ENCODE assay signal across 1 cellular context in the genomic region with DNA sequence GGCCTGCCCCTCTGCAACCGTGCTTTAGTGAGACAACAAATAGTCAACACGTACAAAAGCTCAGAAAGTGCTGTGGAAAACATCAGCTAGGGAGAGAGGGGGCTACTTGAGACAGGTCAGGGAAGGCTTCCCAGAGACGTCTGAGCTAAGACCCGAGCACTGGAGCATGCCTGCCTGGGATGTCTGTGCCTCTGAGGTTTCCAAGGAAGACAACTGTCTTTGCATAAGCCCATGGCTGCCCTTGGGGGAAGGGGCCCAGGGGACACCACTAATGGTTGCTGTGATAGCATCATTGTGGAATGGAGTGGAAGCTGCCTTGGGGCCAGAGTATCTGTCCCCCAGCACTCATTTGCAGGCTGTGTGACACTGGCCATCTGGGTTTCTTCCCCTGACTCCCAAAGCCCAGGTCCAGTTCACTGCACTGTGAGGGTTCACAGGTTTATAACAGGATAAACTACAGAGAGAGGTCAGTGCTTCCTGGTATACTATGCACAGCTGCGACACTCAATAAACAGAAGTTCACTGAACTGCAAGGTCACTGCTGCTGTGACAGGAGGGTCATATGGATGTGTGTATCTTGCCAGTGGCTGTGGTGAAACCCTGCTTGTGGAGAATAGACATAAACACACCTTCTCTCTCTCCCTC.
TF ChIP-seq lines count a peak whose summit lies in the region.

No MANE protein-coding gene starts in this region.

TF ChIP-seq in HepG2, 621 proteins besides CTCF, POLR2A, EP300 and RAD21 (continued from another document and continues in another):
- TF ChIP-seq, protein P1, sequence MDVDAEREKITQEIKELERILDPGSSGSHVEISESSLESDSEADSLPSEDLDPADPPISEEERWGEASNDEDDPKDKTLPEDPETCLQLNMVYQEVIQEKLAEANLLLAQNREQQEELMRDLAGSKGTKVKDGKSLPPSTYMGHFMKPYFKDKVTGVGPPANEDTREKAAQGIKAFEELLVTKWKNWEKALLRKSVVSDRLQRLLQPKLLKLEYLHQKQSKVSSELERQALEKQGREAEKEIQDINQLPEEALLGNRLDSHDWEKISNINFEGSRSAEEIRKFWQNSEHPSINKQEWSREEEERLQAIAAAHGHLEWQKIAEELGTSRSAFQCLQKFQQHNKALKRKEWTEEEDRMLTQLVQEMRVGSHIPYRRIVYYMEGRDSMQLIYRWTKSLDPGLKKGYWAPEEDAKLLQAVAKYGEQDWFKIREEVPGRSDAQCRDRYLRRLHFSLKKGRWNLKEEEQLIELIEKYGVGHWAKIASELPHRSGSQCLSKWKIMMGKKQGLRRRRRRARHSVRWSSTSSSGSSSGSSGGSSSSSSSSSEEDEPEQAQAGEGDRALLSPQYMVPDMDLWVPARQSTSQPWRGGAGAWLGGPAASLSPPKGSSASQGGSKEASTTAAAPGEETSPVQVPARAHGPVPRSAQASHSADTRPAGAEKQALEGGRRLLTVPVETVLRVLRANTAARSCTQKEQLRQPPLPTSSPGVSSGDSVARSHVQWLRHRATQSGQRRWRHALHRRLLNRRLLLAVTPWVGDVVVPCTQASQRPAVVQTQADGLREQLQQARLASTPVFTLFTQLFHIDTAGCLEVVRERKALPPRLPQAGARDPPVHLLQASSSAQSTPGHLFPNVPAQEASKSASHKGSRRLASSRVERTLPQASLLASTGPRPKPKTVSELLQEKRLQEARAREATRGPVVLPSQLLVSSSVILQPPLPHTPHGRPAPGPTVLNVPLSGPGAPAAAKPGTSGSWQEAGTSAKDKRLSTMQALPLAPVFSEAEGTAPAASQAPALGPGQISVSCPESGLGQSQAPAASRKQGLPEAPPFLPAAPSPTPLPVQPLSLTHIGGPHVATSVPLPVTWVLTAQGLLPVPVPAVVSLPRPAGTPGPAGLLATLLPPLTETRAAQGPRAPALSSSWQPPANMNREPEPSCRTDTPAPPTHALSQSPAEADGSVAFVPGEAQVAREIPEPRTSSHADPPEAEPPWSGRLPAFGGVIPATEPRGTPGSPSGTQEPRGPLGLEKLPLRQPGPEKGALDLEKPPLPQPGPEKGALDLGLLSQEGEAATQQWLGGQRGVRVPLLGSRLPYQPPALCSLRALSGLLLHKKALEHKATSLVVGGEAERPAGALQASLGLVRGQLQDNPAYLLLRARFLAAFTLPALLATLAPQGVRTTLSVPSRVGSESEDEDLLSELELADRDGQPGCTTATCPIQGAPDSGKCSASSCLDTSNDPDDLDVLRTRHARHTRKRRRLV (CRISPR knock-in tag; IDR thresholded peaks at IDR 0.05), result 0 out of 2 replicates have a peak, but pooled peaks have one; percentile 25
- peak; percentile 42; the same call in 1 of the 2 replicates for TF ChIP-seq ZNF253 (CRISPR knock-in tag; IDR thresholded peaks at IDR 0.05; ENCODE audit: borderline replicate concordance)
- TF ChIP-seq FOXK2 (IDR thresholded peaks at IDR 0.05), result peak; percentile 97
- TF ChIP-seq ZNF549 (CRISPR knock-in tag; IDR thresholded peaks at IDR 0.05), result no peak
- TF ChIP-seq CHCHD3 (CRISPR knock-in tag; IDR thresholded peaks at IDR 0.05), result no peak
- TF ChIP-seq, protein P2, sequence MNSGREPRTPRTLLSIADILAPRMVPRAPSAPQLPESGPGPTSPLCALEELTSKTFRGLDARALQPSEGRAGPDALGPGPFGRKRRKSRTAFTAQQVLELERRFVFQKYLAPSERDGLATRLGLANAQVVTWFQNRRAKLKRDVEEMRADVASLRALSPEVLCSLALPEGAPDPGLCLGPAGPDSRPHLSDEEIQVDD (CRISPR knock-in tag; IDR thresholded peaks at IDR 0.05; ENCODE audit: borderline replicate concordance), result no peak
- TF ChIP-seq, protein P3, sequence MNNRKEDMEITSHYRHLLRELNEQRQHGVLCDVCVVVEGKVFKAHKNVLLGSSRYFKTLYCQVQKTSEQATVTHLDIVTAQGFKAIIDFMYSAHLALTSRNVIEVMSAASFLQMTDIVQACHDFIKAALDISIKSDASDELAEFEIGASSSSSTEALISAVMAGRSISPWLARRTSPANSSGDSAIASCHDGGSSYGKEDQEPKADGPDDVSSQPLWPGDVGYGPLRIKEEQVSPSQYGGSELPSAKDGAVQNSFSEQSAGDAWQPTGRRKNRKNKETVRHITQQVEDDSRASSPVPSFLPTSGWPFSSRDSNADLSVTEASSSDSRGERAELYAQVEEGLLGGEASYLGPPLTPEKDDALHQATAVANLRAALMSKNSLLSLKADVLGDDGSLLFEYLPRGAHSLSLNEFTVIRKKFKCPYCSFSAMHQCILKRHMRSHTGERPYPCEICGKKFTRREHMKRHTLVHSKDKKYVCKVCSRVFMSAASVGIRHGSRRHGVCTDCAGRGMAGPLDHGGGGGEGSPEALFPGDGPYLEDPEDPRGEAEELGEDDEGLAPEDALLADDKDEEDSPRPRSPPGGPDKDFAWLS (CRISPR knock-in tag; IDR thresholded peaks at IDR 0.05; ENCODE audit: borderline replicate concordance), result 0 out of 2 replicates have a peak, but pooled peaks have one; percentile 28
- TF ChIP-seq ZNF280B (CRISPR knock-in tag; IDR thresholded peaks at IDR 0.05; ENCODE audit: borderline replicate concordance), result no peak; the same call in 1 of the 2 replicates
- no peak for TF ChIP-seq MXD1 (CRISPR knock-in tag; IDR thresholded peaks at IDR 0.05)
- no peak for TF ChIP-seq RFX3 (CRISPR knock-in tag; IDR thresholded peaks at IDR 0.05)
- TF ChIP-seq NFIB (CRISPR knock-in tag; IDR thresholded peaks at IDR 0.05; ENCODE audit: borderline replicate concordance), result no peak
- TF ChIP-seq, protein P4, sequence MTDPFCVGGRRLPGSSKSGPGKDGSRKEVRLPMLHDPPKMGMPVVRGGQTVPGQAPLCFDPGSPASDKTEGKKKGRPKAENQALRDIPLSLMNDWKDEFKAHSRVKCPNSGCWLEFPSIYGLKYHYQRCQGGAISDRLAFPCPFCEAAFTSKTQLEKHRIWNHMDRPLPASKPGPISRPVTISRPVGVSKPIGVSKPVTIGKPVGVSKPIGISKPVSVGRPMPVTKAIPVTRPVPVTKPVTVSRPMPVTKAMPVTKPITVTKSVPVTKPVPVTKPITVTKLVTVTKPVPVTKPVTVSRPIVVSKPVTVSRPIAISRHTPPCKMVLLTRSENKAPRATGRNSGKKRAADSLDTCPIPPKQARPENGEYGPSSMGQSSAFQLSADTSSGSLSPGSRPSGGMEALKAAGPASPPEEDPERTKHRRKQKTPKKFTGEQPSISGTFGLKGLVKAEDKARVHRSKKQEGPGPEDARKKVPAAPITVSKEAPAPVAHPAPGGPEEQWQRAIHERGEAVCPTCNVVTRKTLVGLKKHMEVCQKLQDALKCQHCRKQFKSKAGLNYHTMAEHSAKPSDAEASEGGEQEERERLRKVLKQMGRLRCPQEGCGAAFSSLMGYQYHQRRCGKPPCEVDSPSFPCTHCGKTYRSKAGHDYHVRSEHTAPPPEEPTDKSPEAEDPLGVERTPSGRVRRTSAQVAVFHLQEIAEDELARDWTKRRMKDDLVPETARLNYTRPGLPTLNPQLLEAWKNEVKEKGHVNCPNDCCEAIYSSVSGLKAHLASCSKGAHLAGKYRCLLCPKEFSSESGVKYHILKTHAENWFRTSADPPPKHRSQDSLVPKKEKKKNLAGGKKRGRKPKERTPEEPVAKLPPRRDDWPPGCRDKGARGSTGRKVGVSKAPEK (CRISPR knock-in tag; IDR thresholded peaks at IDR 0.05; ENCODE audit: borderline replicate concordance), result no peak; the same call in 1 of the 2 replicates
- no peak for TF ChIP-seq MAF1 (CRISPR knock-in tag; IDR thresholded peaks at IDR 0.05; ENCODE audit: borderline replicate concordance)
- peak; percentile 95 for TF ChIP-seq GATAD2A (CRISPR knock-in tag; IDR thresholded peaks at IDR 0.05)
- TF ChIP-seq, protein P5, sequence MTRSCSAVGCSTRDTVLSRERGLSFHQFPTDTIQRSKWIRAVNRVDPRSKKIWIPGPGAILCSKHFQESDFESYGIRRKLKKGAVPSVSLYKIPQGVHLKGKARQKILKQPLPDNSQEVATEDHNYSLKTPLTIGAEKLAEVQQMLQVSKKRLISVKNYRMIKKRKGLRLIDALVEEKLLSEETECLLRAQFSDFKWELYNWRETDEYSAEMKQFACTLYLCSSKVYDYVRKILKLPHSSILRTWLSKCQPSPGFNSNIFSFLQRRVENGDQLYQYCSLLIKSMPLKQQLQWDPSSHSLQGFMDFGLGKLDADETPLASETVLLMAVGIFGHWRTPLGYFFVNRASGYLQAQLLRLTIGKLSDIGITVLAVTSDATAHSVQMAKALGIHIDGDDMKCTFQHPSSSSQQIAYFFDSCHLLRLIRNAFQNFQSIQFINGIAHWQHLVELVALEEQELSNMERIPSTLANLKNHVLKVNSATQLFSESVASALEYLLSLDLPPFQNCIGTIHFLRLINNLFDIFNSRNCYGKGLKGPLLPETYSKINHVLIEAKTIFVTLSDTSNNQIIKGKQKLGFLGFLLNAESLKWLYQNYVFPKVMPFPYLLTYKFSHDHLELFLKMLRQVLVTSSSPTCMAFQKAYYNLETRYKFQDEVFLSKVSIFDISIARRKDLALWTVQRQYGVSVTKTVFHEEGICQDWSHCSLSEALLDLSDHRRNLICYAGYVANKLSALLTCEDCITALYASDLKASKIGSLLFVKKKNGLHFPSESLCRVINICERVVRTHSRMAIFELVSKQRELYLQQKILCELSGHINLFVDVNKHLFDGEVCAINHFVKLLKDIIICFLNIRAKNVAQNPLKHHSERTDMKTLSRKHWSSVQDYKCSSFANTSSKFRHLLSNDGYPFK (CRISPR knock-in tag; IDR thresholded peaks at IDR 0.05; ENCODE audit: borderline replicate concordance), result peak; percentile 69; the same call in 1 of the 2 replicates
- TF ChIP-seq ZFP91 (CRISPR knock-in tag; IDR thresholded peaks at IDR 0.05; ENCODE audit: borderline replicate concordance), result no peak
- peak; percentile 33; the same call in 1 of the 2 replicates for TF ChIP-seq TAF1 (CRISPR knock-in tag; IDR thresholded peaks at IDR 0.05)
- TF ChIP-seq DMTF1 (CRISPR knock-in tag; IDR thresholded peaks at IDR 0.05), result no peak
- TF ChIP-seq ZNF576 (CRISPR knock-in tag; IDR thresholded peaks at IDR 0.05), result no peak
- peak; percentile 55; the same call in 1 of the 2 replicates for TF ChIP-seq CBFB (CRISPR knock-in tag; IDR thresholded peaks at IDR 0.05)
- TF ChIP-seq MLLT10 (CRISPR knock-in tag; IDR thresholded peaks at IDR 0.05), result no peak
- no peak for TF ChIP-seq WIZ (CRISPR knock-in tag; IDR thresholded peaks at IDR 0.05)
- TF ChIP-seq, protein P6, sequence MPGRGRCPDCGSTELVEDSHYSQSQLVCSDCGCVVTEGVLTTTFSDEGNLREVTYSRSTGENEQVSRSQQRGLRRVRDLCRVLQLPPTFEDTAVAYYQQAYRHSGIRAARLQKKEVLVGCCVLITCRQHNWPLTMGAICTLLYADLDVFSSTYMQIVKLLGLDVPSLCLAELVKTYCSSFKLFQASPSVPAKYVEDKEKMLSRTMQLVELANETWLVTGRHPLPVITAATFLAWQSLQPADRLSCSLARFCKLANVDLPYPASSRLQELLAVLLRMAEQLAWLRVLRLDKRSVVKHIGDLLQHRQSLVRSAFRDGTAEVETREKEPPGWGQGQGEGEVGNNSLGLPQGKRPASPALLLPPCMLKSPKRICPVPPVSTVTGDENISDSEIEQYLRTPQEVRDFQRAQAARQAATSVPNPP (CRISPR knock-in tag; IDR thresholded peaks at IDR 0.05), result no peak
- no peak for TF ChIP-seq ZNF20 (CRISPR knock-in tag; IDR thresholded peaks at IDR 0.05)
- peak; percentile 99 for TF ChIP-seq SKI (IDR thresholded peaks at IDR 0.05; ENCODE audit: partially characterized antibody)
- TF ChIP-seq IKZF4 (CRISPR knock-in tag; IDR thresholded peaks at IDR 0.05; ENCODE audit: borderline replicate concordance, low read depth, not compliant biosample characterization), result no peak
- no peak for TF ChIP-seq SOX6 (IDR thresholded peaks at IDR 0.05)
- TF ChIP-seq SOX6 (CRISPR knock-in tag; IDR thresholded peaks at IDR 0.05), result peak; percentile 89
- 0 out of 2 replicates have a peak, but pooled peaks have one; percentile 85 for TF ChIP-seq RARG (CRISPR knock-in tag; IDR thresholded peaks at IDR 0.05; ENCODE audit: low read depth)
- 0 out of 2 replicates have a peak, but pooled peaks have one; percentile 88 for TF ChIP-seq ZNF674 (CRISPR knock-in tag; IDR thresholded peaks at IDR 0.05; ENCODE audit: low read depth)
- TF ChIP-seq ZKSCAN8 (CRISPR knock-in tag; IDR thresholded peaks at IDR 0.05; ENCODE audit: borderline replicate concordance), result peak; percentile 98
- peak; percentile 72; the same call in 1 of the 2 replicates for TF ChIP-seq ZNF644 (CRISPR knock-in tag; IDR thresholded peaks at IDR 0.05; ENCODE audit: low read depth)
